Comparison of ENCODE assay signal across 8 cellular contexts in genomic region chr19:32570081-32570785, GRCh38. TPM values are rescaled to one million over a fixed set of nuclear protein-coding genes. Genes with fewer than 3 reads are reported as not detected.
DNase-seq lines count a peak whose midpoint lies in the region; ATAC-seq and TF ChIP-seq lines count a peak whose summit lies in the region.

No MANE protein-coding gene starts in this region.

- H2AFZ ChIP-seq in GM23248, result peak overlapping the region; percentile 58

- H4K20me1 ChIP-seq in GM23248 (ENCODE audit: insufficient read depth), result no peaks in the 10 kb centered on the region

- no peak overlapping the region for H3K4me3 Mint-ChIP-seq in activated CD4-positive, alpha-beta T cell treated with anti-CD3 and anti-CD28 coated beads, Interleukin-2, amount 10 ng/mL, durations not matched to agents 7 days and 5 days
- H3K4me3 Mint-ChIP-seq in type B pancreatic cell, result no peak overlapping the region

- no peak overlapping the region for H3K27ac Mint-ChIP-seq in activated CD4-positive, alpha-beta T cell treated with anti-CD3 and anti-CD28 coated beads, Interleukin-2, amount 10 ng/mL, durations not matched to agents 7 days and 5 days
- no peak overlapping the region for H3K27ac Mint-ChIP-seq in type B pancreatic cell

- no peaks in the 10 kb centered on the region for H3K4me1 ChIP-seq in GM23248 (ENCODE audit: insufficient read depth)
- H3K4me1 ChIP-seq in mucosa of descending colon (ENCODE audit: low read depth), result no peaks in the 10 kb centered on the region

- TF ChIP-seq CTCF in C4-2B (conservative IDR thresholded peaks at IDR 0.05) (peak; percentile 88), epithelial cell of esophagus (IDR thresholded peaks at IDR 0.05; ENCODE audit: insufficient read depth, low read depth, low read length, missing control alignments) (peak; percentile 86), mucosa of descending colon (IDR thresholded peaks at IDR 0.05) (no peak), type B pancreatic cell (conservative IDR thresholded peaks at IDR 0.05) (peak; percentile 85)

- no peaks in the 10 kb centered on the region for H3K36me3 Mint-ChIP-seq in activated CD4-positive, alpha-beta T cell treated with anti-CD3 and anti-CD28 coated beads, Interleukin-2, amount 10 ng/mL, durations not matched to agents 7 days and 5 days (ENCODE audit: low read depth)
- H3K36me3 Mint-ChIP-seq in type B pancreatic cell, result no peaks in the 10 kb centered on the region

- H3K4me1 Mint-ChIP-seq in activated CD4-positive, alpha-beta T cell treated with anti-CD3 and anti-CD28 coated beads, Interleukin-2, amount 10 ng/mL, durations not matched to agents 7 days and 5 days, result peaks cover 22% of the 10 kb centered on the region
- H3K4me1 Mint-ChIP-seq in type B pancreatic cell (ENCODE audit: unreplicated experiment), result peaks cover 7% of the 10 kb centered on the region

- no peak overlapping the region for H3K9ac ChIP-seq in GM23248

- no peaks in the 10 kb centered on the region for H3K9me3 Mint-ChIP-seq in activated CD4-positive, alpha-beta T cell treated with anti-CD3 and anti-CD28 coated beads, Interleukin-2, amount 10 ng/mL, durations not matched to agents 7 days and 5 days
- no peaks in the 10 kb centered on the region for H3K9me3 Mint-ChIP-seq in type B pancreatic cell

- POLR2A ChIA-PET in activated CD4-positive, alpha-beta T cell treated with anti-CD3 and anti-CD28 coated beads, Interleukin-2, amount 10 ng/mL, durations not matched to agents 7 days and 5 days (lab: Charles Lee), result no interaction called here

- in situ Hi-C loops in GM23248 (cut with MboI), result loop anchor here (25.0 kb wide), 1 partner anchor 233 kb away; the partner anchor contains the start of gene ZNF507

- H3K4me3 ChIP-seq in GM23248, result peak overlapping the region; percentile 56
- H3K4me3 ChIP-seq in epithelial cell of esophagus (ENCODE audit: low read length), result no peak overlapping the region
- H3K4me3 ChIP-seq in mucosa of descending colon, result no peak overlapping the region

- 7 to 10% methylated on average over 15 of the region's 15 CpGs for WGBS in GM23248 (ENCODE audit: low coverage in 1 of 2, low lambda C conversion rate in 2 of 2, missing lambda C conversion rate in 2 of 2), 2 experiments

- intact Hi-C loops in mucosa of descending colon (cut with DNase I, micrococcal nuclease), result loop anchor here in 1 of 2 donors (2.0 kb wide), 1 partner anchor 283 kb away; no protein-coding TSS in a partner anchor

- ATAC-seq in mucosa of descending colon (peak; percentile 73), HG03354 (IDR thresholded peaks at IDR 0.05; ENCODE audit: poor library complexity, severe bottlenecking, unreplicated experiment) (no peak)

- no peaks in the 10 kb centered on the region for H3K79me2 ChIP-seq in GM23248 (ENCODE audit: insufficient read depth)

- H3K27me3 Mint-ChIP-seq in activated CD4-positive, alpha-beta T cell treated with anti-CD3 and anti-CD28 coated beads, Interleukin-2, amount 10 ng/mL, durations not matched to agents 7 days and 5 days, result peaks cover 15% of the 10 kb centered on the region
- H3K27me3 Mint-ChIP-seq in type B pancreatic cell, result no peaks in the 10 kb centered on the region

- H3K36me3 ChIP-seq in GM23248 (ENCODE audit: low read depth) (no peaks in the 10 kb centered on the region), mucosa of descending colon (ENCODE audit: low read depth) (no peaks in the 10 kb centered on the region)

- H3K9me3 ChIP-seq in GM23248 (ENCODE audit: low read depth) (no peaks in the 10 kb centered on the region), mucosa of descending colon (no peaks in the 10 kb centered on the region)

- no peaks in the 10 kb centered on the region for H3K9me2 ChIP-seq in GM23248 (ENCODE audit: insufficient read depth)

- DNase-seq in GM23248, result peak; percentile 80
- DNase-seq in NCI-H446 treated with DMSO at 0.1 percent for 48 hours (lab: John Stamatoyannopoulos, UW), result peak; percentile 21
- DNase-seq in activated CD4-positive, alpha-beta T cell treated with anti-CD3 and anti-CD28 coated beads, Interleukin-2, amount 10 ng/mL, durations not matched to agents 7 days and 5 days, result peak; percentile 71
- DNase-seq in epithelial cell of esophagus (ENCODE audit: low read depth), result peak; percentile 63
- peak; percentile 14 to 74 (median 48) for DNase-seq in mucosa of descending colon
- peak; percentile 71 for DNase-seq in type B pancreatic cell (ENCODE audit: extremely low spot score, unreplicated experiment)

- H3K27me3 ChIP-seq in GM23248 (replicated peaks; ENCODE audit: insufficient read depth), result no peaks in the 10 kb centered on the region

- no peaks in the 10 kb centered on the region for H3F3A ChIP-seq in GM23248 (ENCODE audit: insufficient read depth)

- CTCF ChIA-PET in activated CD4-positive, alpha-beta T cell treated with anti-CD3 and anti-CD28 coated beads, Interleukin-2, amount 10 ng/mL, durations not matched to agents 7 days and 5 days (lab: Charles Lee), result no interaction called here

- peak overlapping the region; percentile 67 for H3K4me2 ChIP-seq in GM23248 (ENCODE audit: unreplicated experiment)

- H3K27ac ChIP-seq in C4-2B (no peak overlapping the region), GM23248 (no peak overlapping the region)

RNA-seq across cellular contexts. Expression of gene PDCD5, which starts 10.8 kb away (rescaled TPM):
- 64.5 and 95.4 TPM in 2 replicates for total RNA-seq in GM23248 (2014; rRNA removed; shearing (Covaris generic))
- 296 and 309 TPM in 2 replicates for polyA plus RNA-seq in GM23248 (2016; fragmentation: Nextera tagmentation; extraction: Ambion mirVana)
- total RNA-seq in activated CD4-positive, alpha-beta T cell treated with anti-CD3 and anti-CD28 coated beads, Interleukin-2, amount 10 ng/mL, durations not matched to agents 7 days and 5 days, result 100 to 1,000 TPM; 131 to 132 TPM
- total RNA-seq in mucosa of descending colon (10 to 100 TPM; 44.8 to 79.6 (median 69.4) TPM), type B pancreatic cell (ENCODE audit: low replicate concordance) (76.3 and 123 TPM in 2 replicates)

Comparison
In these comparisons a context has a peak if more than half of its experiments do, and no peak if none do; other contexts are left out.
1. DNase-seq: peak in every context shown above with its lines; median percentile 80 in GM23248; 71 in activated CD4-positive, alpha-beta T cell treated with anti-CD3 and anti-CD28 coated beads, Interleukin-2, amount 10 ng/mL, durations not matched to agents 7 days and 5 days; 71 in type B pancreatic cell; 63 in epithelial cell of esophagus; 48 in mucosa of descending colon; 21 in NCI-H446 treated with DMSO at 0.1 percent for 48 hours.